Comparison of ENCODE assay signal across 1 cellular context in genomic region chr12:29148958-29149690, GRCh38.
TF ChIP-seq lines count a peak whose summit lies in the region.

Gene FAR2 (plus strand): TSS chr12:29149278. CDS start chr12:29270450, 121,172 bp downstream.

TF ChIP-seq in HepG2, 621 proteins besides CTCF, POLR2A, EP300 and RAD21 (continued from another document):
- no peak for TF ChIP-seq ZNF142 (CRISPR knock-in tag; IDR thresholded peaks at IDR 0.05)
- TF ChIP-seq ARID5B (CRISPR knock-in tag; IDR thresholded peaks at IDR 0.05) = no peak
- TF ChIP-seq PATZ1 (CRISPR knock-in tag; IDR thresholded peaks at IDR 0.05) = no peak
- no peak for TF ChIP-seq RBM39 (IDR thresholded peaks at IDR 0.05; ENCODE audit: low read depth, low read length, poor library complexity, severe bottlenecking)
TF ChIP-seq in HepG2: peak in this region for 0.
